Comparison of ENCODE assay signal across 1 cellular context in genomic region chr6:33812669-33813068, GRCh38.
TF ChIP-seq lines count a peak whose summit lies in the region.

No MANE protein-coding gene starts in this region.

TF ChIP-seq in HepG2, 621 proteins besides CTCF, POLR2A, EP300 and RAD21 (continued from another document and continues in another):
- TF ChIP-seq ZNF468 (CRISPR knock-in tag; IDR thresholded peaks at IDR 0.05) (0 out of 2 replicates have a peak, but pooled peaks have one; percentile 59), ZNF354B (CRISPR knock-in tag; IDR thresholded peaks at IDR 0.05) (no peak), SYNCRIP (IDR thresholded peaks at IDR 0.05; ENCODE audit: insufficient read depth, low read depth, low read length) (no peak), SNAPC4 (CRISPR knock-in tag; IDR thresholded peaks at IDR 0.05) (peak; percentile 83), DMAP1 (CRISPR knock-in tag; IDR thresholded peaks at IDR 0.05) (no peak), ARNT (IDR thresholded peaks at IDR 0.05) (no peak), ZNF503 (CRISPR knock-in tag; IDR thresholded peaks at IDR 0.05) (no peak), EZH2 (conservative IDR thresholded peaks at IDR 0.05; ENCODE audit: low read depth, low read length) (no peak), FOXK1 (CRISPR knock-in tag; IDR thresholded peaks at IDR 0.05; ENCODE audit: borderline replicate concordance, low read depth) (peak; percentile 86; the same call in 1 of the 2 replicates), EHMT2 (IDR thresholded peaks at IDR 0.05; ENCODE audit: borderline replicate concordance, low read depth, low read length) (peak; percentile 96), TIGD3 (CRISPR knock-in tag; IDR thresholded peaks at IDR 0.05; ENCODE audit: borderline replicate concordance) (no peak), ARHGAP35 (CRISPR knock-in tag; IDR thresholded peaks at IDR 0.05; ENCODE audit: borderline replicate concordance) (peak; percentile 96), PTBP1 (IDR thresholded peaks at IDR 0.05; ENCODE audit: low read depth, low read length, poor library complexity, severe bottlenecking) (no peak), ZNF225 (CRISPR knock-in tag; IDR thresholded peaks at IDR 0.05) (peak; percentile 43; the same call in 1 of the 2 replicates), FOXP4 (CRISPR knock-in tag; IDR thresholded peaks at IDR 0.05) (no peak), ZBTB14 (CRISPR knock-in tag; IDR thresholded peaks at IDR 0.05) (peak; percentile 34; the same call in 1 of the 2 replicates), ZNF567 (CRISPR knock-in tag; IDR thresholded peaks at IDR 0.05; ENCODE audit: borderline replicate concordance) (no peak), FOSL1 (CRISPR knock-in tag; IDR thresholded peaks at IDR 0.05; ENCODE audit: borderline replicate concordance) (0 out of 2 replicates have a peak, but pooled peaks have one; percentile 34), ZNF12 (CRISPR knock-in tag; IDR thresholded peaks at IDR 0.05) (peak; percentile 82), U2AF2 (IDR thresholded peaks at IDR 0.05; ENCODE audit: low read depth, low read length) (no peak), MBD4 (IDR thresholded peaks at IDR 0.05; ENCODE audit: borderline replicate concordance, low read length) (no peak), ARID2 (CRISPR knock-in tag; IDR thresholded peaks at IDR 0.05; ENCODE audit: borderline replicate concordance) (no peak), ATF4 (CRISPR knock-in tag; IDR thresholded peaks at IDR 0.05) (no peak), CREB1 (IDR thresholded peaks at IDR 0.05) (no peak), CREB1 (CRISPR knock-in tag; IDR thresholded peaks at IDR 0.05) (no peak), ZNF207 (IDR thresholded peaks at IDR 0.05; ENCODE audit: borderline replicate concordance) (no peak), ZSCAN22 (CRISPR knock-in tag; IDR thresholded peaks at IDR 0.05) (no peak), ZFP91 (CRISPR knock-in tag; IDR thresholded peaks at IDR 0.05; ENCODE audit: borderline replicate concordance) (no peak), RBAK (CRISPR knock-in tag; IDR thresholded peaks at IDR 0.05) (no peak), PRDM10 (CRISPR knock-in tag; IDR thresholded peaks at IDR 0.05; ENCODE audit: low read depth) (peak; percentile 63; the same call in 1 of the 2 replicates), TFDP1 (CRISPR knock-in tag; IDR thresholded peaks at IDR 0.05; ENCODE audit: borderline replicate concordance) (peak; percentile 18; the same call in 1 of the 2 replicates), CREBL2 (CRISPR knock-in tag; IDR thresholded peaks at IDR 0.05; ENCODE audit: borderline replicate concordance) (no peak), ZFX (CRISPR knock-in tag; IDR thresholded peaks at IDR 0.05; ENCODE audit: low read depth) (peak; percentile 35; the same call in 1 of the 2 replicates), ZFP37 (CRISPR knock-in tag; IDR thresholded peaks at IDR 0.05; ENCODE audit: borderline replicate concordance) (peak; percentile 85; the same call in 1 of the 2 replicates), E2F2 (CRISPR knock-in tag; IDR thresholded peaks at IDR 0.05; ENCODE audit: borderline replicate concordance) (no peak), HDAC2 (CRISPR knock-in tag; IDR thresholded peaks at IDR 0.05) (peak; percentile 74; the same call in 1 of the 2 replicates)
